Comparison of ENCODE assay signal across 15 cellular contexts in genomic region chr11:129222158-129222557, GRCh38. TPM values are rescaled to one million over a fixed set of nuclear protein-coding genes. Genes with fewer than 3 reads are reported as not detected.
A peak's percentile ranks its signal among the peaks of the same experiment; 100 is the strongest.
DNase-seq lines count a peak whose midpoint lies in the region; ATAC-seq and TF ChIP-seq lines count a peak whose summit lies in the region.
"Had no signal": no experiment of that assay in that cellular context is flagged by ENCODE, and none has a peak within 500 bp of the region (broad histone marks: within the 10 kb centered on the region; RNA-seq: fewer than 3 reads in every experiment).

No MANE protein-coding gene starts in this region.

- H3K36me3 ChIP-seq in smooth muscle cell (ENCODE audit: low read depth) (peaks cover 6% of the 10 kb centered on the region), OCI-LY7 (ENCODE audit: insufficient read depth, low read length) (no peaks in the 10 kb centered on the region)
- H3K36me3 ChIP-seq: BLaER1, HAP-1 had no signal

- DNase-seq in amniotic epithelial cell (ENCODE audit: low read depth) (peak; percentile 58), epithelial cell of esophagus (ENCODE audit: low read depth) (peak; percentile 41), left lobe of liver (ENCODE audit: low spot score) (no peak), smooth muscle cell (lab: John Stamatoyannopoulos, UW; ENCODE audit: unreplicated experiment) (no peak), OCI-LY7 (ENCODE audit: low spot score) (no peak), NCI-H82 treated with DMSO at 0.1 percent for 48 hours (lab: John Stamatoyannopoulos, UW; ENCODE audit: unreplicated experiment) (no peak), NOMO-1 (lab: John Stamatoyannopoulos, UW; ENCODE audit: unreplicated experiment in 2 of 2) (no peak)
- DNase-seq: 8988T; CD4-positive, alpha-beta memory T cell; DMS153; DMS79; GDM1; GM23248 had no signal

- peaks cover 29% of the 10 kb centered on the region for H3K4me1 ChIP-seq in smooth muscle cell (ENCODE audit: low read depth)
- no peaks in the 10 kb centered on the region for H3K4me1 ChIP-seq in OCI-LY7 (ENCODE audit: insufficient read depth, low read length, poor library complexity, severe bottlenecking)
- H3K4me1 ChIP-seq: BLaER1 had no signal

- H3K9me3 ChIP-seq in smooth muscle cell (replicated peaks; ENCODE audit: low read depth) (peaks cover 5% of the 10 kb centered on the region), OCI-LY7 (ENCODE audit: low read length) (peaks cover 6% of the 10 kb centered on the region; the same call in 1 of the 2 replicates)

- H3K79me2 ChIP-seq in smooth muscle cell (ENCODE audit: low read depth) = peaks cover 72% of the 10 kb centered on the region
- H3K79me2 ChIP-seq in OCI-LY7 (ENCODE audit: insufficient read depth, low read depth, low read length) = no peaks in the 10 kb centered on the region

- peaks cover 34% of the 10 kb centered on the region for H3F3A ChIP-seq in smooth muscle cell (ENCODE audit: low read depth)

- H3K4me2 ChIP-seq in smooth muscle cell (peak overlapping the region; percentile 3), OCI-LY7 (ENCODE audit: low read length) (no peak overlapping the region)
- H3K4me2 ChIP-seq: BLaER1 had no signal

- BruUV-seq in OCI-LY7 (replicated peaks; lab: Mats Ljungman, UMichigan) = no TSS peak

- peak; percentile 40 for ATAC-seq in left lobe of liver

- no peaks in the 10 kb centered on the region for H3K9me2 ChIP-seq in OCI-LY7 (ENCODE audit: insufficient read depth, low read length)

- 53% methylated on average over 3 of the region's 3 CpGs for WGBS in smooth muscle cell (ENCODE audit: low lambda C conversion rate)

- H4K20me1 ChIP-seq in smooth muscle cell (ENCODE audit: low read depth) (peaks cover 7% of the 10 kb centered on the region), OCI-LY7 (ENCODE audit: insufficient read depth, low read length) (no peaks in the 10 kb centered on the region)
- H4K20me1 ChIP-seq: BLaER1 had no signal

- intact Hi-C loops in OCI-LY7 (cut with micrococcal nuclease; ENCODE audit: unreplicated experiment) = no loop called here

- POLR2A ChIA-PET in OCI-LY7 (lab: Charles Lee) = no interaction called here

- no peaks in the 10 kb centered on the region for H3K27me3 ChIP-seq in smooth muscle cell (ENCODE audit: low read depth)
- H3K27me3 ChIP-seq: BLaER1 had no signal

- H3K9ac ChIP-seq in smooth muscle cell (ENCODE audit: low read depth) = no peak overlapping the region
- H3K9ac ChIP-seq: BLaER1, GM23248 had no signal

- H3K27ac ChIP-seq in smooth muscle cell (ENCODE audit: low read depth) = peak overlapping the region; percentile 82
- H3K27ac ChIP-seq in OCI-LY7 (ENCODE audit: low read depth, low read length, poor library complexity, severe bottlenecking) = no peak overlapping the region
- H3K27ac ChIP-seq: BLaER1, GM23248 had no signal

- H3K4me3 ChIP-seq in epithelial cell of esophagus (ENCODE audit: low read length) = no peak overlapping the region
- H3K4me3 ChIP-seq in smooth muscle cell = no peak overlapping the region
- no peak overlapping the region for H3K4me3 ChIP-seq in OCI-LY7 (ENCODE audit: low read depth, low read length, poor library complexity, severe bottlenecking)
- H3K4me3 ChIP-seq: BLaER1, GM23248, HAP-1 had no signal

- CTCF ChIA-PET in OCI-LY7 (lab: Charles Lee; ENCODE audit: unreplicated experiment) = no interaction called here

- H2AFZ ChIP-seq in smooth muscle cell (ENCODE audit: low read depth) (no peak overlapping the region), OCI-LY7 (ENCODE audit: low read length) (no peak overlapping the region)
- H2AFZ ChIP-seq: GM23248 had no signal

- TF ChIP-seq CTCF in epithelial cell of esophagus (IDR thresholded peaks at IDR 0.05; ENCODE audit: insufficient read depth, low read depth, low read length, missing control alignments) = no peak
- no peak for TF ChIP-seq CTCF in smooth muscle cell (IDR thresholded peaks at IDR 0.05; ENCODE audit: borderline replicate concordance, insufficient read depth, poor library complexity, severe bottlenecking)
- TF ChIP-seq CTCF in OCI-LY7 (conservative IDR thresholded peaks at IDR 0.05; ENCODE audit: low read length) = no peak

RNA-seq across cellular contexts. Expression of gene ARHGAP32, which starts 30.0 kb away (rescaled TPM):
- 10.7 TPM for total RNA-seq in left lobe of liver
- total RNA-seq in smooth muscle cell = 17.2 and 17.8 TPM in 2 replicates
- polyA plus RNA-seq in smooth muscle cell = 8.8 and 14.9 TPM in 2 replicates
- total RNA-seq in OCI-LY7 (2014; rRNA removed; shearing (Covaris generic)) = not detected in 2 replicates
- total RNA-seq in OCI-LY7 (2022) = not detected in 2 replicates

Comparison
In these comparisons a context has a peak if more than half of its experiments do, and no peak if none do; other contexts are left out.
1. DNase-seq: peak in amniotic epithelial cell (single experiment) and epithelial cell of esophagus (single experiment); none in left lobe of liver (single experiment), smooth muscle cell (single experiment), OCI-LY7 (single experiment), NCI-H82 treated with DMSO at 0.1 percent for 48 hours (single experiment) and NOMO-1 (0 of 2).
2. RNA of gene ARHGAP32, which starts 30.0 kb away (total RNA-seq): 17.2 to 17.8 TPM in smooth muscle cell and 10.7 TPM in left lobe of liver (single experiment); not detected in OCI-LY7; every median in the first group is over 10 times any median in the second.